8 cellular contexts compared by ENCODE assay signal in genomic region chr10:103833731-103834365, GRCh38. TPM values are rescaled to one million over a fixed set of nuclear protein-coding genes. Genes with fewer than 3 reads are reported as not detected.
DNase-seq lines count a peak whose midpoint lies in the region; ATAC-seq and TF ChIP-seq lines count a peak whose summit lies in the region.

No MANE protein-coding gene starts in this region.

- no peak overlapping the region for H3K4me3 ChIP-seq in RWPE2 (ENCODE audit: severe bottlenecking)
- H3K4me3 ChIP-seq in rectal smooth muscle tissue (ENCODE audit: low read length): no peak overlapping the region
- no peak overlapping the region for H3K4me3 ChIP-seq in MG63

- H3K27me3 ChIP-seq in RWPE2 (ENCODE audit: insufficient read depth, poor library complexity, severe bottlenecking) (no peaks in the 10 kb centered on the region), rectal smooth muscle tissue (ENCODE audit: control insufficient read depth, insufficient read depth, low read length) (no peaks in the 10 kb centered on the region), MG63 (no peaks in the 10 kb centered on the region)

- DNase-seq in DMS153 (lab: John Stamatoyannopoulos, UW) (peak; percentile 83), RWPE2 (ENCODE audit: low spot score) (no peak), hepatic stellate cell (ENCODE audit: low spot score) (peak; percentile 62), MG63 (no peak), NCI-H2171 treated with DMSO at 0.1 percent for 48 hours (lab: John Stamatoyannopoulos, UW) (no peak)

- no peak for ATAC-seq in RWPE2 (ENCODE audit: low read depth)
- ATAC-seq in GM19351 (IDR thresholded peaks at IDR 0.05; ENCODE audit: unreplicated experiment): no peak
- ATAC-seq in HG03025 (IDR thresholded peaks at IDR 0.05; ENCODE audit: low FRiP score, unreplicated experiment): no peak

- peaks cover 32% of the 10 kb centered on the region for H3K36me3 ChIP-seq in RWPE2 (ENCODE audit: low read depth)
- H3K36me3 ChIP-seq in rectal smooth muscle tissue (ENCODE audit: control insufficient read depth, insufficient read depth, low read length): no peaks in the 10 kb centered on the region
- H3K36me3 ChIP-seq in MG63: no peaks in the 10 kb centered on the region

- TF ChIP-seq CTCF in RWPE2 (IDR thresholded peaks at IDR 0.05; ENCODE audit: poor library complexity, severe bottlenecking): no peak

- H3K4me1 ChIP-seq in RWPE2 (ENCODE audit: insufficient read depth, poor library complexity, severe bottlenecking): peaks cover 6% of the 10 kb centered on the region
- H3K4me1 ChIP-seq in rectal smooth muscle tissue (ENCODE audit: control insufficient read depth, insufficient read depth, low read length): peaks cover 13% of the 10 kb centered on the region

- no peak overlapping the region for H3K9ac ChIP-seq in rectal smooth muscle tissue (ENCODE audit: low read length)

- peak overlapping the region; percentile 17 for H3K27ac ChIP-seq in RWPE2 (ENCODE audit: poor library complexity, severe bottlenecking)
- H3K27ac ChIP-seq in rectal smooth muscle tissue (ENCODE audit: low read depth, low read length): peak overlapping the region; percentile 41

- H3K9me3 ChIP-seq in RWPE2 (ENCODE audit: severe bottlenecking): no peaks in the 10 kb centered on the region
- H3K9me3 ChIP-seq in MG63: peaks cover 4% of the 10 kb centered on the region

RNA-seq across cellular contexts. Expression of gene SH3PXD2A, which starts 21.5 kb away (rescaled TPM):
- 19.2 and 21.1 TPM in 2 replicates for total RNA-seq in MG63 (2014; rRNA removed; shearing (Covaris generic); ENCODE audit: low replicate concordance)

Comparison
In these comparisons a context has a peak if more than half of its experiments do, and no peak if none do; other contexts are left out.
1. DNase-seq: peak in DMS153 (single experiment) and hepatic stellate cell (single experiment); none in RWPE2 (single experiment), MG63 (single experiment) and NCI-H2171 treated with DMSO at 0.1 percent for 48 hours (single experiment).